In genomic region chr13:26602783-26603182, GRCh38 we compare ENCODE assay signal across 9 cellular contexts. TPM values are rescaled to one million over a fixed set of nuclear protein-coding genes. Genes with fewer than 3 reads are reported as not detected.
"Had no signal": no experiment of that assay in that cellular context is flagged by ENCODE, and none has a peak within 500 bp of the region (broad histone marks: within the 10 kb centered on the region; RNA-seq: fewer than 3 reads in every experiment).

No MANE protein-coding gene starts in this region.

- H3K27ac Mint-ChIP-seq: GM23338, H9 had no signal

- ATAC-seq: GM23338, K562 had no signal

- DNase-seq: H9, HCEC 1CT, KG1 had no signal

- H2AFZ ChIP-seq: GM23338 had no signal

- H3K4me3 ChIP-seq: GM23338, K562 had no signal

- H3K9me3 Mint-ChIP-seq: H9 had no signal

- FAIRE-seq: H1, H54, HTR-8/SVneo, K562 had no signal

- H3K4me2 ChIP-seq: GM23338 had no signal

- H3K4me3 Mint-ChIP-seq: GM23338, H9 had no signal

RNA-seq across cellular contexts. Expression of gene WASF3, which starts 45.3 kb away (rescaled TPM):
- total RNA-seq: HT-29 had no signal
